Comparison of ENCODE assay signal across 13 cellular contexts in the genomic region with DNA sequence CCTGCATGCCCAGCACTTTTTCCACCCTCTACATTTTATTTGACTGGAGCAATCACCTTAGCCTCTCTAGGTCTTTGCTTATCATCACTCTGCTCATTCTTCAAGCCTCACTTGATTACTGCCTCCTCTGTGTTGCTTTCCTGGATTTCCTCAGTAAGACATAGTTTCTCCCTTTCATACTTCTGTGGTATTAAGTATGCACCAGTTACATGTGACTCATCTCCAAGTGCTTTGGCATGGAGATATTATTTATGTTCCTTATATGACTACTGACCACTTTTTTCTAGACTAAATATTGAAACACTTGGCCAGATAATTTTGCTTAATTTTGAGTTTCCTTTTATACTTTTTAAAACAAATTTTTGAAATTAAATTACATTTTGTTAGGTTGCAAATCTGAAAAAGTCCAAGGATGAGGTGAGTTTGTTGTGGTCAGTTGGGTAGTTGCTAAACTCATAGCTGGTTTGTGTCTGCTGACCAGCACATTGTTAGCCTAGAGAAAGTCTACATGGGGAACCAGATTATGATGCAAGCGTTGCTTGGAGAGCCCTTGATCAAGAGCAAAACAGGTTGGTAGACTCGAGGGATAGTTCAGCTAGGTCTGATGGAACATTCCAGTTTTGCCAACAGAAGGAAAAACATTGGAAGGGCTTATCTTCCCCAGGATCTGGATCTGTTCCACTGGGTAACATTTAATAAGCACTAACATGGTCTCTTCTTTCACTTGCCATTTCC.
DNase-seq lines count a peak whose midpoint lies in the region; ATAC-seq, FAIRE-seq and TF ChIP-seq lines count a peak whose summit lies in the region.
"Had no signal": no experiment of that assay in that cellular context is flagged by ENCODE, and none has a peak within 500 bp of the region (broad histone marks: within the 10 kb centered on the region; RNA-seq: fewer than 3 reads in every experiment).

No MANE protein-coding gene starts in this region.

- DNase-seq in EL (peak; percentile 42), RCC 7860 (ENCODE audit: low spot score) (peak; percentile 24), fibroblast of gingiva (ENCODE audit: low read depth) (peak; percentile 34), retinal pigment epithelial cell (ENCODE audit: low read depth) (peak; percentile 36), immature natural killer cell (no peak), NCI-H187 treated with DMSO at 0.1 percent for 48 hours (lab: John Stamatoyannopoulos, UW) (no peak)
- no peak for DNase-seq in activated T-cell treated with anti-CD3 and anti-CD28 coated beads, Interleukin-2, amount 50 U/mL, for 72 hours
- DNase-seq: anterior cingulate cortex, dorsolateral prefrontal cortex, left cardiac atrium, NCI-H1092 treated with DMSO at 0.1 percent for 48 hours, ovary had no signal

- no peaks in the 10 kb centered on the region for H3K9me3 Mint-ChIP-seq in activated T-cell treated with anti-CD3 and anti-CD28 coated beads, Interleukin-2, amount 50 U/mL, for 72 hours
- H3K9me3 Mint-ChIP-seq in immature natural killer cell: peaks cover 0 to 8% (median 0%) of the 10 kb centered on the region in 6 donors

- H3K27me3 Mint-ChIP-seq in activated T-cell treated with anti-CD3 and anti-CD28 coated beads, Interleukin-2, amount 50 U/mL, for 72 hours (ENCODE audit: low read depth): peaks cover 21% of the 10 kb centered on the region
- H3K27me3 Mint-ChIP-seq in immature natural killer cell (ENCODE audit: low read depth in 3 of 3): peaks cover 0 to 5% (median 4%) of the 10 kb centered on the region in 3 donors

- no peaks in the 10 kb centered on the region for H3K36me3 Mint-ChIP-seq in activated T-cell treated with anti-CD3 and anti-CD28 coated beads, Interleukin-2, amount 50 U/mL, for 72 hours (ENCODE audit: insufficient read depth in 2 of 2)
- H3K36me3 Mint-ChIP-seq in immature natural killer cell: no peaks in the 10 kb centered on the region

- H3K4me3 ChIP-seq in retinal pigment epithelial cell (ENCODE audit: low read length): no peak overlapping the region
- H3K4me3 ChIP-seq: dorsolateral prefrontal cortex, ovary had no signal

- H3K4me1 Mint-ChIP-seq in activated T-cell treated with anti-CD3 and anti-CD28 coated beads, Interleukin-2, amount 50 U/mL, for 72 hours (ENCODE audit: low read depth): no peaks in the 10 kb centered on the region
- H3K4me1 Mint-ChIP-seq in immature natural killer cell: no peaks in the 10 kb centered on the region

- TF ChIP-seq CTCF in retinal pigment epithelial cell (conservative IDR thresholded peaks at IDR 0.05; ENCODE audit: low read depth, low read length): no peak

- no peak overlapping the region for H3K4me3 Mint-ChIP-seq in activated T-cell treated with anti-CD3 and anti-CD28 coated beads, Interleukin-2, amount 50 U/mL, for 72 hours
- no peak overlapping the region for H3K4me3 Mint-ChIP-seq in immature natural killer cell

- no peak overlapping the region for H3K27ac Mint-ChIP-seq in activated T-cell treated with anti-CD3 and anti-CD28 coated beads, Interleukin-2, amount 50 U/mL, for 72 hours
- no peak overlapping the region for H3K27ac Mint-ChIP-seq in immature natural killer cell

- FAIRE-seq in RCC 7860 (lab: Jason Lieb, UNC): no peak

- ATAC-seq in activated T-cell treated with anti-CD3 and anti-CD28 coated beads, Interleukin-2, amount 50 U/mL, for 72 hours (replicated peaks in 1 of 2): no peak
- ATAC-seq in GM18868 (IDR thresholded peaks at IDR 0.05; ENCODE audit: unreplicated experiment): no peak
- ATAC-seq: left cardiac atrium had no signal

Comparison
In these comparisons a context has a peak if more than half of its experiments do, and no peak if none do; other contexts are left out.
1. DNase-seq: peak in EL (single experiment), RCC 7860 (single experiment), fibroblast of gingiva (single experiment) and retinal pigment epithelial cell (single experiment); none in activated T-cell treated with anti-CD3 and anti-CD28 coated beads, Interleukin-2, amount 50 U/mL, for 72 hours (0 of 2), immature natural killer cell (0 of 3) and NCI-H187 treated with DMSO at 0.1 percent for 48 hours (single experiment).